Comparison of ENCODE assay signal across 1 cellular context in the genomic region with DNA sequence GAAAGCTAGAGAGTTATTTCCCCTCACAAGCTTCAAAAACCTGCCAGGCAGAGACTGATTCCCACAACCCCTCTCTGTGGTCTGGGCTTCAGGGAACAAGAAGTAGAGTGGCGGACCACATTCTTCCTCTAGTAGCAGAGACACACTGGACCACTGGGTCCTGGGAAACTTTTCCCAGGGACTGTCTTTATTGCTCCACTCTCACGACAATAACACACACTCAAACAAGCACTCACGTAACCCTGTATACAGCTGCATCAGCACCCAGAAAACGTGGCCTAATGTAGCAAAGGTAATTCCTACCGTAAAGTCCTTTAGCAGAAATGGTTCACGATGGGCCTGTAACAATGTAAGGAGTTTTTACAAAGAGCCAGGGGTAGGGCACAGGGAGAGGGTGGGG.
TF ChIP-seq lines count a peak whose summit lies in the region.

No MANE protein-coding gene starts in this region.

TF ChIP-seq in GM12878, 131 proteins besides CTCF, POLR2A, EP300 and RAD21:
- TF ChIP-seq, protein P1, sequence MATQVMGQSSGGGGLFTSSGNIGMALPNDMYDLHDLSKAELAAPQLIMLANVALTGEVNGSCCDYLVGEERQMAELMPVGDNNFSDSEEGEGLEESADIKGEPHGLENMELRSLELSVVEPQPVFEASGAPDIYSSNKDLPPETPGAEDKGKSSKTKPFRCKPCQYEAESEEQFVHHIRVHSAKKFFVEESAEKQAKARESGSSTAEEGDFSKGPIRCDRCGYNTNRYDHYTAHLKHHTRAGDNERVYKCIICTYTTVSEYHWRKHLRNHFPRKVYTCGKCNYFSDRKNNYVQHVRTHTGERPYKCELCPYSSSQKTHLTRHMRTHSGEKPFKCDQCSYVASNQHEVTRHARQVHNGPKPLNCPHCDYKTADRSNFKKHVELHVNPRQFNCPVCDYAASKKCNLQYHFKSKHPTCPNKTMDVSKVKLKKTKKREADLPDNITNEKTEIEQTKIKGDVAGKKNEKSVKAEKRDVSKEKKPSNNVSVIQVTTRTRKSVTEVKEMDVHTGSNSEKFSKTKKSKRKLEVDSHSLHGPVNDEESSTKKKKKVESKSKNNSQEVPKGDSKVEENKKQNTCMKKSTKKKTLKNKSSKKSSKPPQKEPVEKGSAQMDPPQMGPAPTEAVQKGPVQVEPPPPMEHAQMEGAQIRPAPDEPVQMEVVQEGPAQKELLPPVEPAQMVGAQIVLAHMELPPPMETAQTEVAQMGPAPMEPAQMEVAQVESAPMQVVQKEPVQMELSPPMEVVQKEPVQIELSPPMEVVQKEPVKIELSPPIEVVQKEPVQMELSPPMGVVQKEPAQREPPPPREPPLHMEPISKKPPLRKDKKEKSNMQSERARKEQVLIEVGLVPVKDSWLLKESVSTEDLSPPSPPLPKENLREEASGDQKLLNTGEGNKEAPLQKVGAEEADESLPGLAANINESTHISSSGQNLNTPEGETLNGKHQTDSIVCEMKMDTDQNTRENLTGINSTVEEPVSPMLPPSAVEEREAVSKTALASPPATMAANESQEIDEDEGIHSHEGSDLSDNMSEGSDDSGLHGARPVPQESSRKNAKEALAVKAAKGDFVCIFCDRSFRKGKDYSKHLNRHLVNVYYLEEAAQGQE (IDR thresholded peaks at IDR 0.05; ENCODE audit: low read depth, low read length) = no peak
- TF ChIP-seq SRF (IDR thresholded peaks at IDR 0.05; ENCODE audit: low read depth in 2 of 2, low read length in 2 of 2) = no peak
- no peak for TF ChIP-seq YY1 (IDR thresholded peaks at IDR 0.05; ENCODE audit: low read depth, low read length)
- TF ChIP-seq NFIC (IDR thresholded peaks at IDR 0.05; ENCODE audit: low read depth, low read length) = no peak
- TF ChIP-seq GATAD2B (conservative IDR thresholded peaks at IDR 0.05; ENCODE audit: low read depth) = no peak
- TF ChIP-seq, protein P2, sequence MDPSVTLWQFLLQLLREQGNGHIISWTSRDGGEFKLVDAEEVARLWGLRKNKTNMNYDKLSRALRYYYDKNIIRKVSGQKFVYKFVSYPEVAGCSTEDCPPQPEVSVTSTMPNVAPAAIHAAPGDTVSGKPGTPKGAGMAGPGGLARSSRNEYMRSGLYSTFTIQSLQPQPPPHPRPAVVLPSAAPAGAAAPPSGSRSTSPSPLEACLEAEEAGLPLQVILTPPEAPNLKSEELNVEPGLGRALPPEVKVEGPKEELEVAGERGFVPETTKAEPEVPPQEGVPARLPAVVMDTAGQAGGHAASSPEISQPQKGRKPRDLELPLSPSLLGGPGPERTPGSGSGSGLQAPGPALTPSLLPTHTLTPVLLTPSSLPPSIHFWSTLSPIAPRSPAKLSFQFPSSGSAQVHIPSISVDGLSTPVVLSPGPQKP (IDR thresholded peaks at IDR 0.05; ENCODE audit: low read depth, low read length) = no peak
- no peak for TF ChIP-seq CBFB (IDR thresholded peaks at IDR 0.05; ENCODE audit: low read depth)
- no peak for TF ChIP-seq IKZF1 (conservative IDR thresholded peaks at IDR 0.05)
- peak; percentile 75; the same call in 1 of the 2 replicates for TF ChIP-seq TCF12 (IDR thresholded peaks at IDR 0.05; ENCODE audit: low read depth, low read length)
- no peak for TF ChIP-seq ZNF622 (IDR thresholded peaks at IDR 0.05)
- TF ChIP-seq NRF1 (conservative IDR thresholded peaks at IDR 0.05; ENCODE audit: low read depth, low read length) = no peak
- TF ChIP-seq PML (IDR thresholded peaks at IDR 0.05; ENCODE audit: low read length) = 0 out of 2 replicates have a peak, but pooled peaks have one; percentile 30
- no peak for TF ChIP-seq TCF7 (IDR thresholded peaks at IDR 0.05; ENCODE audit: borderline replicate concordance)
- TF ChIP-seq RUNX3 (IDR thresholded peaks at IDR 0.05; ENCODE audit: low read length) = peak; percentile 75
- no peak for TF ChIP-seq CREB1 (IDR thresholded peaks at IDR 0.05; ENCODE audit: low read depth)
- TF ChIP-seq PAX5 (IDR thresholded peaks at IDR 0.05; ENCODE audit: borderline replicate concordance, low read depth, low read length) = no peak
- TF ChIP-seq HDAC2 (IDR thresholded peaks at IDR 0.05) = no peak
- TF ChIP-seq, protein P3, sequence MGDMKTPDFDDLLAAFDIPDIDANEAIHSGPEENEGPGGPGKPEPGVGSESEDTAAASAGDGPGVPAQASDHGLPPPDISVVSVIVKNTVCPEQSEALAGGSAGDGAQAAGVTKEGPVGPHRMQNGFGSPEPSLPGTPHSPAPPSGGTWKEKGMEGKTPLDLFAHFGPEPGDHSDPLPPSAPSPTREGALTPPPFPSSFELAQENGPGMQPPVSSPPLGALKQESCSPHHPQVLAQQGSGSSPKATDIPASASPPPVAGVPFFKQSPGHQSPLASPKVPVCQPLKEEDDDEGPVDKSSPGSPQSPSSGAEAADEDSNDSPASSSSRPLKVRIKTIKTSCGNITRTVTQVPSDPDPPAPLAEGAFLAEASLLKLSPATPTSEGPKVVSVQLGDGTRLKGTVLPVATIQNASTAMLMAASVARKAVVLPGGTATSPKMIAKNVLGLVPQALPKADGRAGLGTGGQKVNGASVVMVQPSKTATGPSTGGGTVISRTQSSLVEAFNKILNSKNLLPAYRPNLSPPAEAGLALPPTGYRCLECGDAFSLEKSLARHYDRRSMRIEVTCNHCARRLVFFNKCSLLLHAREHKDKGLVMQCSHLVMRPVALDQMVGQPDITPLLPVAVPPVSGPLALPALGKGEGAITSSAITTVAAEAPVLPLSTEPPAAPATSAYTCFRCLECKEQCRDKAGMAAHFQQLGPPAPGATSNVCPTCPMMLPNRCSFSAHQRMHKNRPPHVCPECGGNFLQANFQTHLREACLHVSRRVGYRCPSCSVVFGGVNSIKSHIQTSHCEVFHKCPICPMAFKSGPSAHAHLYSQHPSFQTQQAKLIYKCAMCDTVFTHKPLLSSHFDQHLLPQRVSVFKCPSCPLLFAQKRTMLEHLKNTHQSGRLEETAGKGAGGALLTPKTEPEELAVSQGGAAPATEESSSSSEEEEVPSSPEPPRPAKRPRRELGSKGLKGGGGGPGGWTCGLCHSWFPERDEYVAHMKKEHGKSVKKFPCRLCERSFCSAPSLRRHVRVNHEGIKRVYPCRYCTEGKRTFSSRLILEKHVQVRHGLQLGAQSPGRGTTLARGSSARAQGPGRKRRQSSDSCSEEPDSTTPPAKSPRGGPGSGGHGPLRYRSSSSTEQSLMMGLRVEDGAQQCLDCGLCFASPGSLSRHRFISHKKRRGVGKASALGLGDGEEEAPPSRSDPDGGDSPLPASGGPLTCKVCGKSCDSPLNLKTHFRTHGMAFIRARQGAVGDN (IDR thresholded peaks at IDR 0.05) = no peak
- no peak for TF ChIP-seq ZNF24 (IDR thresholded peaks at IDR 0.05)
- TF ChIP-seq, protein P4, sequence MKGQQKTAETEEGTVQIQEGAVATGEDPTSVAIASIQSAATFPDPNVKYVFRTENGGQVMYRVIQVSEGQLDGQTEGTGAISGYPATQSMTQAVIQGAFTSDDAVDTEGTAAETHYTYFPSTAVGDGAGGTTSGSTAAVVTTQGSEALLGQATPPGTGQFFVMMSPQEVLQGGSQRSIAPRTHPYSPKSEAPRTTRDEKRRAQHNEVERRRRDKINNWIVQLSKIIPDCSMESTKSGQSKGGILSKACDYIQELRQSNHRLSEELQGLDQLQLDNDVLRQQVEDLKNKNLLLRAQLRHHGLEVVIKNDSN (IDR thresholded peaks at IDR 0.05; ENCODE audit: borderline replicate concordance, extremely low read length, insufficient read depth, low read depth, low read length) = no peak
- TF ChIP-seq, protein P5, sequence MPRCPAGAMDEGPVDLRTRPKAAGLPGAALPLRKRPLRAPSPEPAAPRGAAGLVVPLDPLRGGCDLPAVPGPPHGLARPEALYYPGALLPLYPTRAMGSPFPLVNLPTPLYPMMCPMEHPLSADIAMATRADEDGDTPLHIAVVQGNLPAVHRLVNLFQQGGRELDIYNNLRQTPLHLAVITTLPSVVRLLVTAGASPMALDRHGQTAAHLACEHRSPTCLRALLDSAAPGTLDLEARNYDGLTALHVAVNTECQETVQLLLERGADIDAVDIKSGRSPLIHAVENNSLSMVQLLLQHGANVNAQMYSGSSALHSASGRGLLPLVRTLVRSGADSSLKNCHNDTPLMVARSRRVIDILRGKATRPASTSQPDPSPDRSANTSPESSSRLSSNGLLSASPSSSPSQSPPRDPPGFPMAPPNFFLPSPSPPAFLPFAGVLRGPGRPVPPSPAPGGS (IDR thresholded peaks at IDR 0.05; ENCODE audit: borderline replicate concordance, insufficient read depth, low read depth, low read length, poor library complexity, severe bottlenecking) = peak; percentile 90
- TF ChIP-seq, protein P6, sequence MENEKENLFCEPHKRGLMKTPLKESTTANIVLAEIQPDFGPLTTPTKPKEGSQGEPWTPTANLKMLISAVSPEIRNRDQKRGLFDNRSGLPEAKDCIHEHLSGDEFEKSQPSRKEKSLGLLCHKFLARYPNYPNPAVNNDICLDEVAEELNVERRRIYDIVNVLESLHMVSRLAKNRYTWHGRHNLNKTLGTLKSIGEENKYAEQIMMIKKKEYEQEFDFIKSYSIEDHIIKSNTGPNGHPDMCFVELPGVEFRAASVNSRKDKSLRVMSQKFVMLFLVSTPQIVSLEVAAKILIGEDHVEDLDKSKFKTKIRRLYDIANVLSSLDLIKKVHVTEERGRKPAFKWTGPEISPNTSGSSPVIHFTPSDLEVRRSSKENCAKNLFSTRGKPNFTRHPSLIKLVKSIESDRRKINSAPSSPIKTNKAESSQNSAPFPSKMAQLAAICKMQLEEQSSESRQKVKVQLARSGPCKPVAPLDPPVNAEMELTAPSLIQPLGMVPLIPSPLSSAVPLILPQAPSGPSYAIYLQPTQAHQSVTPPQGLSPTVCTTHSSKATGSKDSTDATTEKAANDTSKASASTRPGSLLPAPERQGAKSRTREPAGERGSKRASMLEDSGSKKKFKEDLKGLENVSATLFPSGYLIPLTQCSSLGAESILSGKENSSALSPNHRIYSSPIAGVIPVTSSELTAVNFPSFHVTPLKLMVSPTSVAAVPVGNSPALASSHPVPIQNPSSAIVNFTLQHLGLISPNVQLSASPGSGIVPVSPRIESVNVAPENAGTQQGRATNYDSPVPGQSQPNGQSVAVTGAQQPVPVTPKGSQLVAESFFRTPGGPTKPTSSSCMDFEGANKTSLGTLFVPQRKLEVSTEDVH (IDR thresholded peaks at IDR 0.05; ENCODE audit: low read depth, partially characterized antibody) = no peak
- TF ChIP-seq RBBP5 (conservative IDR thresholded peaks at IDR 0.05) = no peak
- TF ChIP-seq MEF2B (IDR thresholded peaks at IDR 0.05; ENCODE audit: partially characterized antibody, poor library complexity, severe bottlenecking) = no peak
- no peak for TF ChIP-seq MXI1 (IDR thresholded peaks at IDR 0.05; ENCODE audit: low read depth, low read length)
- TF ChIP-seq CHD1 (IDR thresholded peaks at IDR 0.05; ENCODE audit: low read depth, low read length) = no peak
- TF ChIP-seq, protein P7, sequence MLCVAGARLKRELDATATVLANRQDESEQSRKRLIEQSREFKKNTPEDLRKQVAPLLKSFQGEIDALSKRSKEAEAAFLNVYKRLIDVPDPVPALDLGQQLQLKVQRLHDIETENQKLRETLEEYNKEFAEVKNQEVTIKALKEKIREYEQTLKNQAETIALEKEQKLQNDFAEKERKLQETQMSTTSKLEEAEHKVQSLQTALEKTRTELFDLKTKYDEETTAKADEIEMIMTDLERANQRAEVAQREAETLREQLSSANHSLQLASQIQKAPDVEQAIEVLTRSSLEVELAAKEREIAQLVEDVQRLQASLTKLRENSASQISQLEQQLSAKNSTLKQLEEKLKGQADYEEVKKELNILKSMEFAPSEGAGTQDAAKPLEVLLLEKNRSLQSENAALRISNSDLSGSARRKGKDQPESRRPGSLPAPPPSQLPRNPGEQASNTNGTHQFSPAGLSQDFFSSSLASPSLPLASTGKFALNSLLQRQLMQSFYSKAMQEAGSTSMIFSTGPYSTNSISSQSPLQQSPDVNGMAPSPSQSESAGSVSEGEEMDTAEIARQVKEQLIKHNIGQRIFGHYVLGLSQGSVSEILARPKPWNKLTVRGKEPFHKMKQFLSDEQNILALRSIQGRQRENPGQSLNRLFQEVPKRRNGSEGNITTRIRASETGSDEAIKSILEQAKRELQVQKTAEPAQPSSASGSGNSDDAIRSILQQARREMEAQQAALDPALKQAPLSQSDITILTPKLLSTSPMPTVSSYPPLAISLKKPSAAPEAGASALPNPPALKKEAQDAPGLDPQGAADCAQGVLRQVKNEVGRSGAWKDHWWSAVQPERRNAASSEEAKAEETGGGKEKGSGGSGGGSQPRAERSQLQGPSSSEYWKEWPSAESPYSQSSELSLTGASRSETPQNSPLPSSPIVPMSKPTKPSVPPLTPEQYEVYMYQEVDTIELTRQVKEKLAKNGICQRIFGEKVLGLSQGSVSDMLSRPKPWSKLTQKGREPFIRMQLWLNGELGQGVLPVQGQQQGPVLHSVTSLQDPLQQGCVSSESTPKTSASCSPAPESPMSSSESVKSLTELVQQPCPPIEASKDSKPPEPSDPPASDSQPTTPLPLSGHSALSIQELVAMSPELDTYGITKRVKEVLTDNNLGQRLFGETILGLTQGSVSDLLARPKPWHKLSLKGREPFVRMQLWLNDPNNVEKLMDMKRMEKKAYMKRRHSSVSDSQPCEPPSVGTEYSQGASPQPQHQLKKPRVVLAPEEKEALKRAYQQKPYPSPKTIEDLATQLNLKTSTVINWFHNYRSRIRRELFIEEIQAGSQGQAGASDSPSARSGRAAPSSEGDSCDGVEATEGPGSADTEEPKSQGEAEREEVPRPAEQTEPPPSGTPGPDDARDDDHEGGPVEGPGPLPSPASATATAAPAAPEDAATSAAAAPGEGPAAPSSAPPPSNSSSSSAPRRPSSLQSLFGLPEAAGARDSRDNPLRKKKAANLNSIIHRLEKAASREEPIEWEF (IDR thresholded peaks at IDR 0.05; ENCODE audit: insufficient replicate concordance, low read depth, low read length) = peak; percentile 58
- TF ChIP-seq, protein P8, sequence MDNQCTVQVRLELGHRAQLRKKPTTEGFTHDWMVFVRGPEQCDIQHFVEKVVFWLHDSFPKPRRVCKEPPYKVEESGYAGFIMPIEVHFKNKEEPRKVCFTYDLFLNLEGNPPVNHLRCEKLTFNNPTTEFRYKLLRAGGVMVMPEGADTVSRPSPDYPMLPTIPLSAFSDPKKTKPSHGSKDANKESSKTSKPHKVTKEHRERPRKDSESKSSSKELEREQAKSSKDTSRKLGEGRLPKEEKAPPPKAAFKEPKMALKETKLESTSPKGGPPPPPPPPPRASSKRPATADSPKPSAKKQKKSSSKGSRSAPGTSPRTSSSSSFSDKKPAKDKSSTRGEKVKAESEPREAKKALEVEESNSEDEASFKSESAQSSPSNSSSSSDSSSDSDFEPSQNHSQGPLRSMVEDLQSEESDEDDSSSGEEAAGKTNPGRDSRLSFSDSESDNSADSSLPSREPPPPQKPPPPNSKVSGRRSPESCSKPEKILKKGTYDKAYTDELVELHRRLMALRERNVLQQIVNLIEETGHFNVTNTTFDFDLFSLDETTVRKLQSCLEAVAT (IDR thresholded peaks at IDR 0.05) = peak; percentile 80
- TF ChIP-seq MTA2 (IDR thresholded peaks at IDR 0.05; ENCODE audit: low read depth) = no peak
